In the genomic region with DNA sequence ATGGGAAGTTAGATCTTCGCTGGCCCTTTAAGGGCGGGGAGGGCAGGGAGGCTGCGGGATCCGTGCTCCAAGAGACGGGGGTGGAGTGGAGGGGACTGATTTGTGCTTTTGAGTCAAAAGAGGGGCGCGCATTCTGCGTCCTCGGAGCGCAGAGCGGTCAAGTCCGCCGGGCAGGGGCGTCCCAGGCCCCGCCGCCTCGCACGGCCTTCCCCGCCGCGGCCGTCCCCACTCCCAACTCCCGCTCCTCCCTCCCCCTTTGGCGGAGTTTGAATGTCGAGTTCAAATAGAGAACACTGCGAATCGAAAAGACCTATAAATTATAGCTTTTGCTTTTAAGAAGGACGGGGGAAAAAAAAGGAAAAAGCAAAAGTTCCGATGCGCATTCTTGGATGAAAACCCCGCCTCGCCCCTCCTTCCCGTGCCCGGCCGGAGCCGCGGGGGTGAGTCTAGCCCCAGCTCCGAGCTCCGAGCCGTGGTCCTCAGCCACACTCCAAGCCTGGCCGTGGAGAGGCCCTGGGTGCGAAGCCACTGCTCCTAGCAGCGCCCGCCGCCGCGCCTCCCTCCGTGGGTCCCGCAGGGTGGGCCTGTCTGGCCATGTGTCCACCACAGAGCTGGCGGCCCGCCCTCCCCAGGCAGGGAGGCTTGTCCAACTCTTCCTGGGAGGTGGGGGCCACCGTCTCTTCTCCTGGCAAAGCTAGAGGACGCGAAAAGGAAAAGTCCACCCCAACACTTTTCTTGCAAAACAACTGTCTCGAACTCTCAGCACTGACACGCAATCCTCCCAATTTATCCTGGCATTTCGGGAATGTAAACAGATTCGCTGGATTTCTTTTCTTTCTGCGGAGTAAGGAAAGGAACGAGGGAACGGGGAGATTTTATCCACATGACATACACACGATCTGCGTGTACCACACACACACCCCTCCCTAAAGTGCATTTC, we compare ENCODE assay signal across 10 cellular contexts. TPM values are rescaled to one million over a fixed set of nuclear protein-coding genes. Genes with fewer than 3 reads are reported as not detected.
A peak's percentile ranks its signal among the peaks of the same experiment; 100 is the strongest.
DNase-seq lines count a peak whose midpoint lies in the region; ATAC-seq, FAIRE-seq and TF ChIP-seq lines count a peak whose summit lies in the region.
"Had no signal": no experiment of that assay in that cellular context is flagged by ENCODE, and none has a peak within 500 bp of the region (broad histone marks: within the 10 kb centered on the region; RNA-seq: fewer than 3 reads in every experiment).

No MANE protein-coding gene starts in this region.

- H3K9me3 Mint-ChIP-seq in activated CD8-positive, alpha-beta T cell treated with anti-CD3 and anti-CD28 coated beads for 36 hours: no peaks in the 10 kb centered on the region
- H3K9me3 Mint-ChIP-seq: CD4-positive, alpha-beta T cell had no signal

- peak overlapping the region; percentile 61 to 87 for H2BK12ac ChIP-seq in mesenchymal stem cell (ENCODE audit: low read length in 2 of 2)

- H2BK120ac ChIP-seq in mesenchymal stem cell (ENCODE audit: low read depth, low read length): no peak overlapping the region

- peak overlapping the region; percentile 73 for H2BK15ac ChIP-seq in mesenchymal stem cell (ENCODE audit: low read depth, poor library complexity, severe bottlenecking)

- H3K27me3 ChIP-seq in cardiac muscle cell: peaks cover 79% of the 10 kb centered on the region
- H3K27me3 ChIP-seq in mesenchymal stem cell (ENCODE audit: control insufficient read depth in 1 of 2, insufficient read depth in 1 of 2, low read length in 2 of 2): peaks cover 44 to 53% of the 10 kb centered on the region in 2 experiments

- intact Hi-C loops in Right ventricle myocardium inferior (cut with DNase I): loop anchor here (5.0 to 10.0 kb wide), 2 partner anchors 122 to 199 kb away; no protein-coding TSS in a partner anchor
- intact Hi-C loops in activated CD8-positive, alpha-beta T cell treated with anti-CD3 and anti-CD28 coated beads for 36 hours (cut with micrococcal nuclease): no loop called here

- no peak overlapping the region for H3K23ac ChIP-seq in mesenchymal stem cell (ENCODE audit: low read length in 2 of 2)

- H3K9me3 ChIP-seq in cardiac muscle cell (ENCODE audit: low read depth) (no peaks in the 10 kb centered on the region), mesenchymal stem cell (ENCODE audit: control insufficient read depth, low read length) (no peaks in the 10 kb centered on the region)

- no peak overlapping the region for H2BK5ac ChIP-seq in mesenchymal stem cell (ENCODE audit: low read depth, low read length, poor library complexity, severe bottlenecking)

- peaks cover 11% of the 10 kb centered on the region for H3K79me1 ChIP-seq in mesenchymal stem cell (replicated peaks; ENCODE audit: low read length, poor library complexity, severe bottlenecking)

- H4K91ac ChIP-seq in mesenchymal stem cell (ENCODE audit: low read length): peak overlapping the region; percentile 97

- no peak overlapping the region for H3K27ac Mint-ChIP-seq in activated CD8-positive, alpha-beta T cell treated with anti-CD3 and anti-CD28 coated beads for 36 hours
- H3K27ac Mint-ChIP-seq: CD4-positive, alpha-beta T cell had no signal

- H3K27me3 Mint-ChIP-seq in activated CD8-positive, alpha-beta T cell treated with anti-CD3 and anti-CD28 coated beads for 36 hours: peaks cover 35% of the 10 kb centered on the region

- peaks cover 3% of the 10 kb centered on the region for H3K36me3 Mint-ChIP-seq in activated CD8-positive, alpha-beta T cell treated with anti-CD3 and anti-CD28 coated beads for 36 hours (ENCODE audit: low read depth)

- WGBS in mesenchymal stem cell: under 1% methylated on average over 52 of the region's 63 CpGs

- H4K8ac ChIP-seq in mesenchymal stem cell (ENCODE audit: low read length): peak overlapping the region; percentile 72

- peaks cover 14% of the 10 kb centered on the region for H3K4me1 Mint-ChIP-seq in activated CD8-positive, alpha-beta T cell treated with anti-CD3 and anti-CD28 coated beads for 36 hours (ENCODE audit: low read depth)

- no peak overlapping the region for H2AK5ac ChIP-seq in mesenchymal stem cell (ENCODE audit: low read length, severe bottlenecking)

- H3K4me1 ChIP-seq in cardiac muscle cell (ENCODE audit: low read depth): peaks cover 24% of the 10 kb centered on the region
- H3K4me1 ChIP-seq in mesenchymal stem cell (ENCODE audit: control insufficient read depth, insufficient read depth, low read depth, low read length): peaks cover 46% of the 10 kb centered on the region

- peak overlapping the region in 1 of 2 experiments; percentile 78 for H3K4ac ChIP-seq in mesenchymal stem cell (ENCODE audit: low read depth in 1 of 2, low read length in 2 of 2)

- CTCF ChIA-PET in activated CD8-positive, alpha-beta T cell treated with anti-CD3 and anti-CD28 coated beads for 36 hours (lab: Charles Lee): interaction anchor here (1.8 kb wide), 1 partner anchor 51 kb away, joined by 6 read pairs; no protein-coding TSS in a partner anchor

- no peaks in the 10 kb centered on the region for H3K36me3 ChIP-seq in cardiac muscle cell
- H3K36me3 ChIP-seq in mesenchymal stem cell (ENCODE audit: control insufficient read depth in 1 of 2, insufficient read depth in 2 of 2, low read depth in 1 of 2, low read length in 2 of 2): peaks cover 0 to 19% of the 10 kb centered on the region in 2 experiments

- POLR2A ChIA-PET in activated CD8-positive, alpha-beta T cell treated with anti-CD3 and anti-CD28 coated beads for 36 hours (lab: Charles Lee): interaction anchor here (1.0 to 1.3 kb wide), 2 partner anchors 15 to 19 kb away, joined by 3 to 4 read pairs; a partner anchor contains a TSS

- peak overlapping the region; percentile 99 for H3K4me2 ChIP-seq in mesenchymal stem cell (ENCODE audit: low read length, poor library complexity, severe bottlenecking)

- no peak for TF ChIP-seq CTCF in cardiac muscle cell (IDR thresholded peaks at IDR 0.05; ENCODE audit: low read depth, low read length)
- TF ChIP-seq CTCF in cardiac fibroblast (IDR thresholded peaks at IDR 0.05; ENCODE audit: low read depth, low read length): no peak
- TF ChIP-seq CTCF in activated CD8-positive, alpha-beta T cell treated with anti-CD3 and anti-CD28 coated beads for 36 hours (IDR thresholded peaks at IDR 0.05): no peak

- no peak overlapping the region for H3K4me3 Mint-ChIP-seq in activated CD8-positive, alpha-beta T cell treated with anti-CD3 and anti-CD28 coated beads for 36 hours

- no peak for ATAC-seq in Right ventricle myocardium inferior
- no peak for ATAC-seq in activated CD8-positive, alpha-beta T cell treated with anti-CD3 and anti-CD28 coated beads for 36 hours

- peak in 1 of 2 donors; percentile 70 for DNase-seq in cardiac muscle cell (ENCODE audit: low read depth in 1 of 2, low spot score in 1 of 2)
- no peak for DNase-seq in Right ventricle myocardium inferior (ENCODE audit: missing footprints)
- peak in 1 of 2 donors; percentile 60 for DNase-seq in cardiac fibroblast (ENCODE audit: low read depth in 2 of 2)
- peak; percentile 97 for DNase-seq in mesenchymal stem cell
- DNase-seq in urothelium cell line (ENCODE audit: low spot score): peak; percentile 70
- DNase-seq in activated CD8-positive, alpha-beta T cell treated with anti-CD3 and anti-CD28 coated beads for 36 hours: no peak
- DNase-seq in activated naive CD4-positive, alpha-beta T cell treated with anti-CD3 and anti-CD28 coated beads, Interleukin-2, amount 50 U/mL, for 16 hours: no peak
- DNase-seq in activated CD4-positive, alpha-beta T cell treated with anti-CD3 and anti-CD28 coated beads for 1 hour: no peak
- DNase-seq: CD4-positive, alpha-beta T cell; SIG-M5 had no signal

- H3K27ac ChIP-seq in cardiac muscle cell: no peak overlapping the region
- peak overlapping the region; percentile 73 for H3K27ac ChIP-seq in mesenchymal stem cell (ENCODE audit: low read length, poor library complexity, severe bottlenecking)

- H3K18ac ChIP-seq in mesenchymal stem cell (ENCODE audit: low read depth in 1 of 2, low read length in 2 of 2): peak overlapping the region; percentile 93 to 96

- no peak overlapping the region for H2AFZ ChIP-seq in mesenchymal stem cell (ENCODE audit: low read depth, low read length)

- peak overlapping the region; percentile 67 for H3K9ac ChIP-seq in mesenchymal stem cell (ENCODE audit: low read length)

- FAIRE-seq in urothelium cell line (lab: Jason Lieb, UNC): peak; percentile 90

- peak overlapping the region in 1 of 2 experiments; percentile 87 for H3K14ac ChIP-seq in mesenchymal stem cell (ENCODE audit: low read length in 2 of 2)

- peak overlapping the region; percentile 21 for H3K4me3 ChIP-seq in cardiac muscle cell
- H3K4me3 ChIP-seq in cardiac fibroblast (replicated peaks in 1 of 2; ENCODE audit: low read depth in 2 of 2, low read length in 2 of 2): peak overlapping the region; percentile 35 to 41
- H3K4me3 ChIP-seq in mesenchymal stem cell (ENCODE audit: insufficient read depth in 1 of 2, low read depth in 1 of 2, low read length in 2 of 2): peak overlapping the region; percentile 45 to 76

RNA-seq across cellular contexts. Expression of a gene that starts 3.6 kb away (rescaled TPM):
- total RNA-seq in cardiac muscle cell (16.7 and 20.3 TPM in 2 replicates), Right ventricle myocardium inferior (5.3 TPM)
- 8.2 and 13.8 TPM in 2 replicates for polyA plus RNA-seq in cardiac muscle cell
- polyA plus RNA-seq in mesenchymal stem cell (2013, experiment 1 of 2): 2.9 TPM
- 2.8 TPM for polyA plus RNA-seq in mesenchymal stem cell (2013, experiment 2 of 2)
- total RNA-seq in activated CD8-positive, alpha-beta T cell treated with anti-CD3 and anti-CD28 coated beads for 36 hours: 1 to 10 TPM; 7.0 to 9.4 TPM

RNA-seq across cellular contexts. Expression of a gene that starts 15.3 kb away (rescaled TPM):
- 35.3 and 51.1 TPM in 2 replicates for total RNA-seq in cardiac muscle cell
- polyA plus RNA-seq in cardiac muscle cell: 25.8 and 28.8 TPM in 2 replicates
- total RNA-seq in Right ventricle myocardium inferior: 4.2 TPM
- polyA plus RNA-seq in mesenchymal stem cell (2013, experiment 1 of 2): 2.2 TPM
- polyA plus RNA-seq in mesenchymal stem cell (2013, experiment 2 of 2): 1.9 TPM
- total RNA-seq in activated CD8-positive, alpha-beta T cell treated with anti-CD3 and anti-CD28 coated beads for 36 hours: 1 to 10 TPM; 8.0 to 9.7 TPM

RNA-seq across cellular contexts. Expression of a gene that starts 46.0 kb away (rescaled TPM):
- total RNA-seq in cardiac muscle cell (78.2 and 91.6 TPM in 2 replicates), Right ventricle myocardium inferior (23.7 TPM)
- 43.6 and 51.9 TPM in 2 replicates for polyA plus RNA-seq in cardiac muscle cell
- 21.6 TPM for polyA plus RNA-seq in mesenchymal stem cell (2013, experiment 1 of 2)
- 21.8 TPM for polyA plus RNA-seq in mesenchymal stem cell (2013, experiment 2 of 2)
- total RNA-seq in activated CD8-positive, alpha-beta T cell treated with anti-CD3 and anti-CD28 coated beads for 36 hours: 10 to 100 TPM; 23.9 to 28.0 TPM

Comparison
In these comparisons a context has a peak if more than half of its experiments do, and no peak if none do; other contexts are left out.
1. DNase-seq: peak in mesenchymal stem cell (single experiment) and urothelium cell line (single experiment); none in Right ventricle myocardium inferior (single experiment), activated CD8-positive, alpha-beta T cell treated with anti-CD3 and anti-CD28 coated beads for 36 hours (single experiment), activated naive CD4-positive, alpha-beta T cell treated with anti-CD3 and anti-CD28 coated beads, Interleukin-2, amount 50 U/mL, for 16 hours (single experiment) and activated CD4-positive, alpha-beta T cell treated with anti-CD3 and anti-CD28 coated beads for 1 hour (single experiment).
2. Peak in every context shown above with its lines, with median percentiles within 50 percentile points of each other: H3K4me3 ChIP-seq.